26 cellular contexts compared by ENCODE assay signal in genomic region chr10:118980870-118981269, GRCh38. TPM values are rescaled to one million over a fixed set of nuclear protein-coding genes. Genes with fewer than 3 reads are reported as not detected.
A peak's percentile ranks its signal among the peaks of the same experiment; 100 is the strongest.
DNase-seq lines count a peak whose midpoint lies in the region; ATAC-seq and TF ChIP-seq lines count a peak whose summit lies in the region.
"Had no signal": no experiment of that assay in that cellular context is flagged by ENCODE, and none has a peak within 500 bp of the region (broad histone marks: within the 10 kb centered on the region; RNA-seq: fewer than 3 reads in every experiment).

No MANE protein-coding gene starts in this region.

- H2BK5ac ChIP-seq in mesenchymal stem cell (ENCODE audit: low read depth, low read length, poor library complexity, severe bottlenecking) = no peak overlapping the region

- WGBS in mesenchymal stem cell = 48% methylated on average over 6 of the region's 6 CpGs

- H3K9me3 ChIP-seq in mesenchymal stem cell (ENCODE audit: control insufficient read depth, low read length) = peaks cover 17% of the 10 kb centered on the region

- intact Hi-C loops in left ventricle myocardium superior (cut with micrococcal nuclease) = no loop called here

- H2AFZ ChIP-seq in mesenchymal stem cell (ENCODE audit: low read depth, low read length) = no peak overlapping the region

- no peak overlapping the region for H2AK5ac ChIP-seq in mesenchymal stem cell (ENCODE audit: low read length, severe bottlenecking)

- no peak overlapping the region for H4K91ac ChIP-seq in mesenchymal stem cell (ENCODE audit: low read length)

- H3K9ac ChIP-seq in mesenchymal stem cell (ENCODE audit: low read length) = no peak overlapping the region

- H3K27ac ChIP-seq in mesenchymal stem cell (ENCODE audit: low read length, poor library complexity, severe bottlenecking) = no peak overlapping the region
- H3K27ac ChIP-seq: foreskin keratinocyte, heart right ventricle had no signal

- H3K4me3 ChIP-seq in AG10803 (ENCODE audit: low read length) (no peak overlapping the region), mesenchymal stem cell (ENCODE audit: insufficient read depth in 1 of 2, low read depth in 1 of 2, low read length in 2 of 2) (no peak overlapping the region)
- H3K4me3 ChIP-seq: GM12878, heart right ventricle, lung, mucosa of descending colon had no signal

- no peaks in the 10 kb centered on the region for H3K79me1 ChIP-seq in mesenchymal stem cell (replicated peaks; ENCODE audit: low read length, poor library complexity, severe bottlenecking)

- H2BK15ac ChIP-seq in mesenchymal stem cell (ENCODE audit: low read depth, poor library complexity, severe bottlenecking) = no peak overlapping the region

- no peak overlapping the region for H3K18ac ChIP-seq in mesenchymal stem cell (ENCODE audit: low read depth in 1 of 2, low read length in 2 of 2)

- peaks cover 2% of the 10 kb centered on the region for H3K4me1 ChIP-seq in mesenchymal stem cell (ENCODE audit: control insufficient read depth, insufficient read depth, low read depth, low read length)
- H3K4me1 ChIP-seq: foreskin keratinocyte had no signal

- H3K14ac ChIP-seq in mesenchymal stem cell (ENCODE audit: low read length in 2 of 2) = no peak overlapping the region

- no peaks in the 10 kb centered on the region for H3K36me3 ChIP-seq in mesenchymal stem cell (ENCODE audit: control insufficient read depth in 1 of 2, insufficient read depth in 2 of 2, low read depth in 1 of 2, low read length in 2 of 2)
- H3K36me3 ChIP-seq: heart right ventricle had no signal

- H2BK120ac ChIP-seq in mesenchymal stem cell (ENCODE audit: low read depth, low read length) = no peak overlapping the region

- no peak overlapping the region for H2BK12ac ChIP-seq in mesenchymal stem cell (ENCODE audit: low read length in 2 of 2)

- no peak for TF ChIP-seq CTCF in AG10803 (conservative IDR thresholded peaks at IDR 0.05; ENCODE audit: low read length)

- H3K4me2 ChIP-seq in mesenchymal stem cell (ENCODE audit: low read length, poor library complexity, severe bottlenecking) = no peak overlapping the region

- peak; percentile 28 for DNase-seq in AG10803 (ENCODE audit: low read depth)
- peak; percentile 13 for DNase-seq in NCI-H187 treated with DMSO at 0.1 percent for 48 hours (lab: John Stamatoyannopoulos, UW)
- DNase-seq in SK-N-DZ (ENCODE audit: low spot score) = peak; percentile 39
- DNase-seq in mesenchymal stem cell = peak; percentile 10
- no peak for DNase-seq in left ventricle myocardium superior
- no peak for DNase-seq in SHP77 treated with DMSO at 0.1 percent for 48 hours (lab: John Stamatoyannopoulos, UW)
- no peak for DNase-seq in activated T-cell treated with anti-CD3 and anti-CD28 coated beads for 4 hours
- DNase-seq in OCI-M2 (lab: John Stamatoyannopoulos, UW; ENCODE audit: unreplicated experiment) = no peak
- DNase-seq: activated CD4-positive, alpha-beta memory T cell treated with anti-CD3 and anti-CD28 coated beads for 36 hours; activated CD4-positive, alpha-beta T cell treated with anti-CD3 and anti-CD28 coated beads for 1 hour; activated CD8-positive, alpha-beta memory T cell treated with anti-CD3 and anti-CD28 coated beads, Interleukin-2, amount 50 U/mL, for 4 hours; activated naive CD4-positive, alpha-beta T cell treated with Interleukin-2 at 50 U/mL for 16 hours; CD8-positive, alpha-beta memory T cell; central memory CD4-positive, alpha-beta T cell; cortex of kidney; effector memory CD4-positive, alpha-beta T cell; foreskin keratinocyte; H7; heart right ventricle; MM.1S; mucosa of descending colon; NCI-H2107; OCI-M1; stimulated activated naive CD4-positive, alpha-beta T cell treated with Interleukin-2 at 50 U/mL for 16 hours had no signal

- no peak for ATAC-seq in left ventricle myocardium superior
- ATAC-seq: foreskin keratinocyte, GM12878, heart right ventricle, mucosa of descending colon had no signal

- no peak overlapping the region for H3K23ac ChIP-seq in mesenchymal stem cell (ENCODE audit: low read length in 2 of 2)

- H3K4ac ChIP-seq in mesenchymal stem cell (ENCODE audit: low read depth in 1 of 2, low read length in 2 of 2) = no peak overlapping the region

- H3K27me3 ChIP-seq in mesenchymal stem cell (ENCODE audit: control insufficient read depth in 1 of 2, insufficient read depth in 1 of 2, low read length in 2 of 2) = peaks cover 6 to 26% of the 10 kb centered on the region in 2 experiments

- no peak overlapping the region for H4K8ac ChIP-seq in mesenchymal stem cell (ENCODE audit: low read length)

RNA-seq across cellular contexts. Expression of gene NANOS1, which starts 48.6 kb away (rescaled TPM):
- polyA plus RNA-seq in SK-N-DZ (2014; cell fraction: cytosol; rRNA removed) = 21.7 and 25.9 TPM in 2 replicates
- polyA plus RNA-seq in SK-N-DZ (2014; cell fraction: nucleus; rRNA removed) = 10.3 and 11.4 TPM in 2 replicates
- 0.83 TPM for polyA plus RNA-seq in mesenchymal stem cell (2013, experiment 1 of 2)
- 0.82 TPM for polyA plus RNA-seq in mesenchymal stem cell (2013, experiment 2 of 2)
- 8.7 TPM for total RNA-seq in left ventricle myocardium superior

Comparison
In these comparisons a context has a peak if more than half of its experiments do, and no peak if none do; other contexts are left out.
1. DNase-seq: peak in AG10803 (single experiment), NCI-H187 treated with DMSO at 0.1 percent for 48 hours (single experiment), SK-N-DZ (single experiment) and mesenchymal stem cell (single experiment); none in left ventricle myocardium superior (single experiment), SHP77 treated with DMSO at 0.1 percent for 48 hours (single experiment), activated T-cell treated with anti-CD3 and anti-CD28 coated beads for 4 hours (single experiment) and OCI-M2 (single experiment).